Comparison of ENCODE assay signal across 9 cellular contexts in genomic region chr2:187884003-187884402, GRCh38.
"Had no signal": no experiment of that assay in that cellular context is flagged by ENCODE, and none has a peak within 500 bp of the region (broad histone marks: within the 10 kb centered on the region; RNA-seq: fewer than 3 reads in every experiment).

No MANE protein-coding gene starts in this region.

- H3K9me3 Mint-ChIP-seq: HFFc6 had no signal

- H3K27ac Mint-ChIP-seq: HFFc6 had no signal

- FAIRE-seq: HTR-8/SVneo, K562 had no signal

- H3K4me3 Mint-ChIP-seq: HFFc6 had no signal

- DNase-seq: GM23248, GOT3, H7, HFFc6, KG1 had no signal

- H3K9me3 ChIP-seq: HAP-1 had no signal

- H3K36me3 ChIP-seq: HAP-1 had no signal

- H3K27ac ChIP-seq: GM23248 had no signal

- H2AFZ ChIP-seq: GM23248 had no signal

- ATAC-seq: HCT116, K562 had no signal

- H3K4me3 ChIP-seq: GM23248, HAP-1, K562 had no signal

- H3K9ac ChIP-seq: GM23248 had no signal
